1 cellular context compared by ENCODE assay signal in genomic region chr2:164717000-164717597, GRCh38.
TF ChIP-seq lines count a peak whose summit lies in the region.

No MANE protein-coding gene starts in this region.

TF ChIP-seq in Ishikawa, 13 proteins besides CTCF, POLR2A, EP300 and RAD21 (continued from another document):
- no peak for TF ChIP-seq REST (IDR thresholded peaks at IDR 0.05; ENCODE audit: low read depth)
